Comparison of ENCODE assay signal across 21 cellular contexts in the genomic region with DNA sequence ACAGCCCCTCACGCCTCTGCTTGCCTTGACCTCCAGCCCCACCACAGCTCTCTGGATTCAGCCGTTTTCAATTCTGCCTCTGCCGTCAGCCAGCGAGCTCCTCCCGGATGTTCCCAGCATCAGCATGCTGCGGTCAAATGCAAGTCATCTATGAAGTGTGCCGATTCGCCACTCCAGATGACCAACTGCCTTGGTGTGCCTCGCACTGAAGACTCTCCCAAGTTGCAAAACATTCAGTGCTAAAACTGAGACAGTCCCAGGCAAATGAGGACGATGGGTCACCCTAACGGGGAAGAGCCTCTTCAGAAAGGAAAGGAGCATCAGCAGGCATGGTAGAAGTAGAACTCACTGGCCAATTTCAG. TPM values are rescaled to one million over a fixed set of nuclear protein-coding genes. Genes with fewer than 3 reads are reported as not detected.
DNase-seq lines count a peak whose midpoint lies in the region; ATAC-seq, FAIRE-seq and TF ChIP-seq lines count a peak whose summit lies in the region.
"Had no signal": no experiment of that assay in that cellular context is flagged by ENCODE, and none has a peak within 500 bp of the region (broad histone marks: within the 10 kb centered on the region; RNA-seq: fewer than 3 reads in every experiment).

No MANE protein-coding gene starts in this region.

- H3K23ac ChIP-seq in IMR-90 (ENCODE audit: low read depth, low read length): peak overlapping the region; percentile 75; the same call in 1 of the 2 replicates

- peak overlapping the region; percentile 10 for H3K18ac ChIP-seq in IMR-90 (ENCODE audit: low read depth, low read length)

- H3K14ac ChIP-seq in IMR-90 (replicated peaks; ENCODE audit: low read depth, low read length): peak overlapping the region; percentile 76

- H3K27ac ChIP-seq in IMR-90 (ENCODE audit: insufficient read depth, low read length) (peak overlapping the region; percentile 71), body of pancreas (no peak overlapping the region)
- H3K27ac ChIP-seq: SJSA1, vagina had no signal

- dilution Hi-C loops in IMR-90 (cut with HindIII; ENCODE audit: low sequenced_read_pairs, unreplicated experiment): no loop called here

- H3K4ac ChIP-seq in IMR-90 (ENCODE audit: low read depth, low read length): peak overlapping the region; percentile 79

- peak; percentile 91 for DNase-seq in AG20443 (ENCODE audit: low spot score)
- peak; percentile 84 for DNase-seq in IMR-90
- DNase-seq in fibroblast of pulmonary artery (ENCODE audit: low read depth): peak; percentile 36
- no peak for DNase-seq in sciatic nerve (ENCODE audit: low spot score)
- DNase-seq in H54 (ENCODE audit: insufficient read length, low spot score): no peak
- DNase-seq in CD14-positive monocyte (ENCODE audit: low spot score): no peak
- DNase-seq in body of pancreas: no peak
- DNase-seq in DMS114 treated with DMSO at 0.1 percent for 48 hours (lab: John Stamatoyannopoulos, UW; ENCODE audit: unreplicated experiment): no peak
- DNase-seq: activated CD4-positive, alpha-beta T cell treated with anti-CD3 and anti-CD28 coated beads for 1 hour; GF-D8; GOT3; KG1; natural killer cell; NCI-H2081 treated with DMSO at 0.1 percent for 48 hours; NCI-H69; T-helper 9 cell had no signal

- peaks cover 0 to 2% (median 0%) of the 10 kb centered on the region in 3 donors for H3K27me3 Mint-ChIP-seq in CD14-positive monocyte (ENCODE audit: low read depth in 3 of 3)
- H3K27me3 Mint-ChIP-seq: B cell had no signal

- FAIRE-seq in H54 (lab: Jason Lieb, UNC): no peak
- FAIRE-seq: D721Med had no signal

- H4K8ac ChIP-seq in IMR-90 (ENCODE audit: low read depth in 2 of 2, low read length in 2 of 2): peak overlapping the region; percentile 45 to 77; a peak in 3 of 4 replicates

- 89% methylated on average over 3 of the region's 11 CpGs; no CpG with 5 or more reads in 1 of the 2 experiments for WGBS in IMR-90 (ENCODE audit: extremely low coverage in 2 of 2, insufficient read length in 1 of 2), 2 experiments
- 83 to 90% methylated on average over 11 of the region's 11 CpGs for WGBS in body of pancreas, 2 donors

- H3K9me3 ChIP-seq in IMR-90 (ENCODE audit: control insufficient read depth, insufficient read depth, low read length) (no peaks in the 10 kb centered on the region), body of pancreas (no peaks in the 10 kb centered on the region)
- H3K9me3 ChIP-seq: SJSA1, vagina had no signal

- H3K36me3 ChIP-seq in IMR-90 (ENCODE audit: control insufficient read depth, insufficient read depth, low read length) (no peaks in the 10 kb centered on the region), body of pancreas (replicated peaks in 1 of 2; ENCODE audit: insufficient read depth in 1 of 2, low read depth in 2 of 2) (no peaks in the 10 kb centered on the region)
- H3K36me3 ChIP-seq: SJSA1, vagina had no signal

- peak overlapping the region; percentile 48 for H2AK5ac ChIP-seq in IMR-90 (ENCODE audit: low read depth, low read length)

- peak overlapping the region; percentile 85 for H2BK120ac ChIP-seq in IMR-90 (ENCODE audit: low read depth, low read length)

- H3K9me1 ChIP-seq in IMR-90 (ENCODE audit: insufficient read depth, low read length): peaks cover 20% of the 10 kb centered on the region

- peak overlapping the region; percentile 19 for H4K5ac ChIP-seq in IMR-90 (ENCODE audit: low read depth, low read length)

- H3K4me1 ChIP-seq in IMR-90 (ENCODE audit: control insufficient read depth, insufficient read depth, low read length): peaks cover 19% of the 10 kb centered on the region
- peaks cover 10% of the 10 kb centered on the region for H3K4me1 ChIP-seq in body of pancreas

- peak overlapping the region; percentile 44; the same call in 1 of the 2 replicates for H3K9ac ChIP-seq in IMR-90 (ENCODE audit: low read depth, low read length)

- H4K91ac ChIP-seq in IMR-90 (ENCODE audit: insufficient read depth, low read depth, low read length): peak overlapping the region; percentile 62

- H3K27me3 ChIP-seq in IMR-90 (ENCODE audit: control insufficient read depth, insufficient read depth, low read length) (no peaks in the 10 kb centered on the region), body of pancreas (no peaks in the 10 kb centered on the region)
- H3K27me3 ChIP-seq: SJSA1, vagina had no signal

- POLR2A ChIA-PET in IMR-90 (lab: Charles Lee; ENCODE audit: unreplicated experiment): interaction anchor here (0.6 kb wide), 1 partner anchor 14 kb away, joined by 3 read pairs; no protein-coding TSS in a partner anchor

- intact Hi-C loops in IMR-90 (cut with micrococcal nuclease) (no loop called here), sciatic nerve (cut with DNase I) (loop anchor here (5.0 kb wide), 2 partner anchors 99 to 149 kb away; no protein-coding TSS in a partner anchor), CD14-positive monocyte (cut with micrococcal nuclease) (no loop called here), body of pancreas (cut with DNase I) (loop anchor here (10.0 kb wide), 1 partner anchor 142 kb away; no protein-coding TSS in a partner anchor)

- no peak overlapping the region for H3K4me3 Mint-ChIP-seq in CD14-positive monocyte
- H3K4me3 Mint-ChIP-seq: B cell, natural killer cell had no signal

- H3K36me3 Mint-ChIP-seq in CD14-positive monocyte: no peaks in the 10 kb centered on the region
- H3K36me3 Mint-ChIP-seq: natural killer cell had no signal

- H2BK5ac ChIP-seq in IMR-90 (ENCODE audit: low read depth, low read length, poor library complexity, severe bottlenecking): peak overlapping the region; percentile 72

- TF ChIP-seq RAD21 in IMR-90 (IDR thresholded peaks at IDR 0.05; ENCODE audit: low read length): no peak

- peak overlapping the region; percentile 16; the same call in 1 of the 2 replicates for H3K4me2 ChIP-seq in IMR-90 (ENCODE audit: low read depth, low read length)

- ATAC-seq in IMR-90 (ENCODE audit: low read depth): peak; percentile 15
- peak; percentile 58 for ATAC-seq in sciatic nerve
- ATAC-seq in body of pancreas: no peak
- ATAC-seq: natural killer cell had no signal

- peaks cover 0 to 19% of the 10 kb centered on the region in 2 experiments; a peak in 2 of 4 replicates for H3K79me1 ChIP-seq in IMR-90 (ENCODE audit: low read depth in 1 of 2, low read length in 2 of 2)

- peak overlapping the region; percentile 66 for H2AFZ ChIP-seq in IMR-90 (replicated peaks; ENCODE audit: low read length, poor library complexity)

- TF ChIP-seq CTCF in IMR-90 (conservative IDR thresholded peaks at IDR 0.05; ENCODE audit: low read depth, low read length): no peak
- TF ChIP-seq CTCF in fibroblast of pulmonary artery (IDR thresholded peaks at IDR 0.05; ENCODE audit: low read length, missing control alignments): no peak
- no peak for TF ChIP-seq CTCF in CD14-positive monocyte (IDR thresholded peaks at IDR 0.05)
- TF ChIP-seq CTCF in body of pancreas (IDR thresholded peaks at IDR 0.05): no peak

- CTCF ChIA-PET in IMR-90 (lab: Yijun Ruan, JAX): interaction anchor here (1.4 kb wide), 1 partner anchor 153 kb away, joined by 5 read pairs; no protein-coding TSS in a partner anchor

- in situ Hi-C loops in IMR-90 (cut with MboI; ENCODE audit: low sequenced_read_pairs): loop anchor here (10.0 kb wide), 1 partner anchor 452 kb away; no protein-coding TSS in a partner anchor

- no peak overlapping the region for H3K27ac Mint-ChIP-seq in CD14-positive monocyte
- H3K27ac Mint-ChIP-seq: B cell, natural killer cell had no signal

- peak overlapping the region; percentile 89; the same call in 2 of the 3 replicates for H2BK15ac ChIP-seq in IMR-90 (ENCODE audit: low read depth, low read length)

- no TSS peak for BruUV-seq in IMR-90 (replicated peaks; lab: Mats Ljungman, UMichigan)

- peak overlapping the region; percentile 59; the same call in 1 of the 2 replicates for H3K56ac ChIP-seq in IMR-90 (ENCODE audit: extremely low read depth, insufficient read depth, low read length)

- no peaks in the 10 kb centered on the region for H3K9me3 Mint-ChIP-seq in CD14-positive monocyte
- H3K9me3 Mint-ChIP-seq: natural killer cell had no signal

- H3K4me3 ChIP-seq in IMR-90 (ENCODE audit: insufficient read depth, low read depth, low read length) (no peak overlapping the region), fibroblast of pulmonary artery (replicated peaks; ENCODE audit: low read depth, low read length) (no peak overlapping the region), body of pancreas (no peak overlapping the region)
- H3K4me3 ChIP-seq: lung, SJSA1, vagina had no signal

- peak overlapping the region; percentile 74 for H2AK9ac ChIP-seq in IMR-90 (replicated peaks; ENCODE audit: low read depth, low read length, poor library complexity)

- peak overlapping the region; percentile 75 for H2BK20ac ChIP-seq in IMR-90 (ENCODE audit: low read depth, low read length)

- no peak; the same call in none of the 2 replicates for TF ChIP-seq POLR2A in IMR-90 (IDR thresholded peaks at IDR 0.05; ENCODE audit: low read depth, low read length)
- no peak for TF ChIP-seq POLR2A in H54 (IDR thresholded peaks at IDR 0.05; ENCODE audit: low read depth, low read length)
- no peak for TF ChIP-seq POLR2A in body of pancreas (IDR thresholded peaks at IDR 0.05)

- H4K20me1 ChIP-seq in IMR-90 (ENCODE audit: insufficient read depth, low read length): no peaks in the 10 kb centered on the region

- H3K4me1 Mint-ChIP-seq in CD14-positive monocyte: peaks cover 7% of the 10 kb centered on the region

TF ChIP-seq in IMR-90, 13 proteins besides CTCF, POLR2A, EP300 and RAD21:
- TF ChIP-seq USF2 (IDR thresholded peaks at IDR 0.05; ENCODE audit: low read depth, low read length): no peak
- peak; percentile 26; the same call in 1 of the 2 replicates for TF ChIP-seq BHLHE40 (IDR thresholded peaks at IDR 0.05; ENCODE audit: low read depth, low read length)
- TF ChIP-seq SMC3 (IDR thresholded peaks at IDR 0.05; ENCODE audit: low read depth, low read length): no peak
- peak; percentile 73; the same call in 1 of the 2 replicates for TF ChIP-seq CEBPB (IDR thresholded peaks at IDR 0.05; ENCODE audit: low read depth, low read length)
- TF ChIP-seq RCOR1 (IDR thresholded peaks at IDR 0.05; ENCODE audit: insufficient replicate concordance, low read length): no peak
- TF ChIP-seq NFE2L2 (IDR thresholded peaks at IDR 0.05; ENCODE audit: low read depth, low read length): peak; percentile 40; the same call in 1 of the 2 replicates
TF ChIP-seq in IMR-90: peak in this region for 3.

RNA-seq across cellular contexts. Expression of gene RASA2, which starts 30.5 kb away (rescaled TPM):
- 14.0 and 22.5 TPM in 2 replicates for total RNA-seq in IMR-90 (2012; rRNA removed)
- polyA plus RNA-seq in IMR-90 (2012; rRNA removed): 4.4 and 6.1 TPM in 2 replicates
- polyA plus RNA-seq in IMR-90 (2012; cell fraction: cytosol; rRNA removed): 0.53 and 0.65 TPM in 2 replicates
- 2.9 and 24.7 TPM in 2 replicates for polyA plus RNA-seq in IMR-90 (2012; cell fraction: nucleus; rRNA removed; ENCODE audit: low replicate concordance)
- total RNA-seq in sciatic nerve: 49.3 TPM
- polyA plus RNA-seq in CD14-positive monocyte: 10 to 100 TPM in 1 of 2 donors, 1 to 10 TPM in 1; 8.8 to 13.5 TPM
- total RNA-seq in body of pancreas: 10 to 100 TPM in 1 of 2 donors, 1 to 10 TPM in 1; 6.9 to 19.2 TPM

Comparison
In these comparisons a context has a peak if more than half of its experiments do, and no peak if none do; other contexts are left out.
1. DNase-seq: peak in AG20443 (single experiment), IMR-90 (single experiment) and fibroblast of pulmonary artery (single experiment); none in sciatic nerve (single experiment), H54 (single experiment), CD14-positive monocyte (single experiment), body of pancreas (0 of 4) and DMS114 treated with DMSO at 0.1 percent for 48 hours (single experiment).
2. intact Hi-C loops: an anchor here in sciatic nerve (5.0 kb wide) and body of pancreas (10.0 kb wide); none called in IMR-90 and CD14-positive monocyte.